In the genomic region with DNA sequence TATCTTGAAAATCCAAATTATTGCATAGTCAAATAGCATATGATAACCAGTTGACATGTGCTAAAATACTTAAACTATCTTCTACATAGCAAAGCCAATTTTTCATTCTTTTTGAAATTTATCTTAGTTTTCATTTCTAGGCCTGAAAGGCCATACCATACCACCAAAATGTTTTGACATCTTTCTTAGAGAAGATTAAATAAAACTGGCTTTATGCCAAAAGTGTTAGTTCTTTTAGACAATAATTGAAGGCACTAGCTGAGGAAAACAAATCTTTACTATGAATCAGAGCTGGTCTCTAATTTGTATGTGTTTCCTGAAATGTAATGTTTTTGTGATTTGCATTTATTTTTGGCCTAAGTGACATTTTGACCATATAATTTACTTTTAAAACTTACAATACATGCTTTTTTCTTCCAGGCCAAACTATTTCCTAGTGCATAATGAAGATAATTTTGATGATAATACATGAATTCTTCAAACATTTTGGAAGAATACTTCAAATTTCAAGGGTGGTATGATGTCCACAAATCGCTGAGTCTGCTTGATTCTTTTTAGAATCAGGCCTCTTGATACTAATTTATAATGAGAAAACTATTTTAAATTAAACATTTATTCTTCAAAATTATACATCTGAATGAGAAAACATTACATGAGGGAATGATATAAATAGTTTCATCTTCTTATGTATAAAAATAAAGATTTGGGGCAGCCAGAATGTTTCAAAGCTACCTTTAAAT, we compare ENCODE assay signal across 2 cellular contexts.
TF ChIP-seq lines count a peak whose summit lies in the region.

No MANE protein-coding gene starts in this region.

TF ChIP-seq in GM23338, 12 proteins besides CTCF, POLR2A, EP300 and RAD21 (continues in another document):
- TF ChIP-seq ZNF331 (CRISPR knock-in tag; IDR thresholded peaks at IDR 0.05; ENCODE audit: low read depth): no peak
- no peak for TF ChIP-seq EZH2 (IDR thresholded peaks at IDR 0.05; ENCODE audit: low read depth, unreplicated experiment)
- TF ChIP-seq ZNF114 (CRISPR knock-in tag; IDR thresholded peaks at IDR 0.05): no peak
- no peak for TF ChIP-seq JUNB (IDR thresholded peaks at IDR 0.05; ENCODE audit: unreplicated experiment)
- no peak for TF ChIP-seq EZH2phosphoT487 (IDR thresholded peaks at IDR 0.05; ENCODE audit: unreplicated experiment)
- no peak for TF ChIP-seq STAT1 (IDR thresholded peaks at IDR 0.05; ENCODE audit: unreplicated experiment)
- TF ChIP-seq CREB1 (CRISPR knock-in tag; IDR thresholded peaks at IDR 0.05; ENCODE audit: low read depth): no peak
- TF ChIP-seq, protein P1, sequence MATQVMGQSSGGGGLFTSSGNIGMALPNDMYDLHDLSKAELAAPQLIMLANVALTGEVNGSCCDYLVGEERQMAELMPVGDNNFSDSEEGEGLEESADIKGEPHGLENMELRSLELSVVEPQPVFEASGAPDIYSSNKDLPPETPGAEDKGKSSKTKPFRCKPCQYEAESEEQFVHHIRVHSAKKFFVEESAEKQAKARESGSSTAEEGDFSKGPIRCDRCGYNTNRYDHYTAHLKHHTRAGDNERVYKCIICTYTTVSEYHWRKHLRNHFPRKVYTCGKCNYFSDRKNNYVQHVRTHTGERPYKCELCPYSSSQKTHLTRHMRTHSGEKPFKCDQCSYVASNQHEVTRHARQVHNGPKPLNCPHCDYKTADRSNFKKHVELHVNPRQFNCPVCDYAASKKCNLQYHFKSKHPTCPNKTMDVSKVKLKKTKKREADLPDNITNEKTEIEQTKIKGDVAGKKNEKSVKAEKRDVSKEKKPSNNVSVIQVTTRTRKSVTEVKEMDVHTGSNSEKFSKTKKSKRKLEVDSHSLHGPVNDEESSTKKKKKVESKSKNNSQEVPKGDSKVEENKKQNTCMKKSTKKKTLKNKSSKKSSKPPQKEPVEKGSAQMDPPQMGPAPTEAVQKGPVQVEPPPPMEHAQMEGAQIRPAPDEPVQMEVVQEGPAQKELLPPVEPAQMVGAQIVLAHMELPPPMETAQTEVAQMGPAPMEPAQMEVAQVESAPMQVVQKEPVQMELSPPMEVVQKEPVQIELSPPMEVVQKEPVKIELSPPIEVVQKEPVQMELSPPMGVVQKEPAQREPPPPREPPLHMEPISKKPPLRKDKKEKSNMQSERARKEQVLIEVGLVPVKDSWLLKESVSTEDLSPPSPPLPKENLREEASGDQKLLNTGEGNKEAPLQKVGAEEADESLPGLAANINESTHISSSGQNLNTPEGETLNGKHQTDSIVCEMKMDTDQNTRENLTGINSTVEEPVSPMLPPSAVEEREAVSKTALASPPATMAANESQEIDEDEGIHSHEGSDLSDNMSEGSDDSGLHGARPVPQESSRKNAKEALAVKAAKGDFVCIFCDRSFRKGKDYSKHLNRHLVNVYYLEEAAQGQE (IDR thresholded peaks at IDR 0.05; ENCODE audit: unreplicated experiment): no peak
- TF ChIP-seq, protein P2, sequence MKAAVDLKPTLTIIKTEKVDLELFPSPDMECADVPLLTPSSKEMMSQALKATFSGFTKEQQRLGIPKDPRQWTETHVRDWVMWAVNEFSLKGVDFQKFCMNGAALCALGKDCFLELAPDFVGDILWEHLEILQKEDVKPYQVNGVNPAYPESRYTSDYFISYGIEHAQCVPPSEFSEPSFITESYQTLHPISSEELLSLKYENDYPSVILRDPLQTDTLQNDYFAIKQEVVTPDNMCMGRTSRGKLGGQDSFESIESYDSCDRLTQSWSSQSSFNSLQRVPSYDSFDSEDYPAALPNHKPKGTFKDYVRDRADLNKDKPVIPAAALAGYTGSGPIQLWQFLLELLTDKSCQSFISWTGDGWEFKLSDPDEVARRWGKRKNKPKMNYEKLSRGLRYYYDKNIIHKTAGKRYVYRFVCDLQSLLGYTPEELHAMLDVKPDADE (IDR thresholded peaks at IDR 0.05): no peak
- no peak for TF ChIP-seq POLR2AphosphoS5 (IDR thresholded peaks at IDR 0.05; ENCODE audit: low read depth)
- no peak for TF ChIP-seq NANOG (IDR thresholded peaks at IDR 0.05; ENCODE audit: borderline replicate concordance)

TF ChIP-seq in K562, 482 proteins besides CTCF, POLR2A, EP300 and RAD21:
- no peak for TF ChIP-seq KDM4B (IDR thresholded peaks at IDR 0.05; ENCODE audit: borderline replicate concordance in 2 of 2, low read depth in 1 of 2)
- peak; percentile 73 for TF ChIP-seq C11orf30 (IDR thresholded peaks at IDR 0.05; ENCODE audit: low read depth)
- TF ChIP-seq MAFG (tag; conservative IDR thresholded peaks at IDR 0.05): peak; percentile 43
- TF ChIP-seq MAFK (IDR thresholded peaks at IDR 0.05; ENCODE audit: low read length): peak; percentile 80
- TF ChIP-seq NFIX (CRISPR knock-in tag; IDR thresholded peaks at IDR 0.05; ENCODE audit: low read depth): peak; percentile 57; the same call in 1 of the 2 replicates
- TF ChIP-seq, protein P3, sequence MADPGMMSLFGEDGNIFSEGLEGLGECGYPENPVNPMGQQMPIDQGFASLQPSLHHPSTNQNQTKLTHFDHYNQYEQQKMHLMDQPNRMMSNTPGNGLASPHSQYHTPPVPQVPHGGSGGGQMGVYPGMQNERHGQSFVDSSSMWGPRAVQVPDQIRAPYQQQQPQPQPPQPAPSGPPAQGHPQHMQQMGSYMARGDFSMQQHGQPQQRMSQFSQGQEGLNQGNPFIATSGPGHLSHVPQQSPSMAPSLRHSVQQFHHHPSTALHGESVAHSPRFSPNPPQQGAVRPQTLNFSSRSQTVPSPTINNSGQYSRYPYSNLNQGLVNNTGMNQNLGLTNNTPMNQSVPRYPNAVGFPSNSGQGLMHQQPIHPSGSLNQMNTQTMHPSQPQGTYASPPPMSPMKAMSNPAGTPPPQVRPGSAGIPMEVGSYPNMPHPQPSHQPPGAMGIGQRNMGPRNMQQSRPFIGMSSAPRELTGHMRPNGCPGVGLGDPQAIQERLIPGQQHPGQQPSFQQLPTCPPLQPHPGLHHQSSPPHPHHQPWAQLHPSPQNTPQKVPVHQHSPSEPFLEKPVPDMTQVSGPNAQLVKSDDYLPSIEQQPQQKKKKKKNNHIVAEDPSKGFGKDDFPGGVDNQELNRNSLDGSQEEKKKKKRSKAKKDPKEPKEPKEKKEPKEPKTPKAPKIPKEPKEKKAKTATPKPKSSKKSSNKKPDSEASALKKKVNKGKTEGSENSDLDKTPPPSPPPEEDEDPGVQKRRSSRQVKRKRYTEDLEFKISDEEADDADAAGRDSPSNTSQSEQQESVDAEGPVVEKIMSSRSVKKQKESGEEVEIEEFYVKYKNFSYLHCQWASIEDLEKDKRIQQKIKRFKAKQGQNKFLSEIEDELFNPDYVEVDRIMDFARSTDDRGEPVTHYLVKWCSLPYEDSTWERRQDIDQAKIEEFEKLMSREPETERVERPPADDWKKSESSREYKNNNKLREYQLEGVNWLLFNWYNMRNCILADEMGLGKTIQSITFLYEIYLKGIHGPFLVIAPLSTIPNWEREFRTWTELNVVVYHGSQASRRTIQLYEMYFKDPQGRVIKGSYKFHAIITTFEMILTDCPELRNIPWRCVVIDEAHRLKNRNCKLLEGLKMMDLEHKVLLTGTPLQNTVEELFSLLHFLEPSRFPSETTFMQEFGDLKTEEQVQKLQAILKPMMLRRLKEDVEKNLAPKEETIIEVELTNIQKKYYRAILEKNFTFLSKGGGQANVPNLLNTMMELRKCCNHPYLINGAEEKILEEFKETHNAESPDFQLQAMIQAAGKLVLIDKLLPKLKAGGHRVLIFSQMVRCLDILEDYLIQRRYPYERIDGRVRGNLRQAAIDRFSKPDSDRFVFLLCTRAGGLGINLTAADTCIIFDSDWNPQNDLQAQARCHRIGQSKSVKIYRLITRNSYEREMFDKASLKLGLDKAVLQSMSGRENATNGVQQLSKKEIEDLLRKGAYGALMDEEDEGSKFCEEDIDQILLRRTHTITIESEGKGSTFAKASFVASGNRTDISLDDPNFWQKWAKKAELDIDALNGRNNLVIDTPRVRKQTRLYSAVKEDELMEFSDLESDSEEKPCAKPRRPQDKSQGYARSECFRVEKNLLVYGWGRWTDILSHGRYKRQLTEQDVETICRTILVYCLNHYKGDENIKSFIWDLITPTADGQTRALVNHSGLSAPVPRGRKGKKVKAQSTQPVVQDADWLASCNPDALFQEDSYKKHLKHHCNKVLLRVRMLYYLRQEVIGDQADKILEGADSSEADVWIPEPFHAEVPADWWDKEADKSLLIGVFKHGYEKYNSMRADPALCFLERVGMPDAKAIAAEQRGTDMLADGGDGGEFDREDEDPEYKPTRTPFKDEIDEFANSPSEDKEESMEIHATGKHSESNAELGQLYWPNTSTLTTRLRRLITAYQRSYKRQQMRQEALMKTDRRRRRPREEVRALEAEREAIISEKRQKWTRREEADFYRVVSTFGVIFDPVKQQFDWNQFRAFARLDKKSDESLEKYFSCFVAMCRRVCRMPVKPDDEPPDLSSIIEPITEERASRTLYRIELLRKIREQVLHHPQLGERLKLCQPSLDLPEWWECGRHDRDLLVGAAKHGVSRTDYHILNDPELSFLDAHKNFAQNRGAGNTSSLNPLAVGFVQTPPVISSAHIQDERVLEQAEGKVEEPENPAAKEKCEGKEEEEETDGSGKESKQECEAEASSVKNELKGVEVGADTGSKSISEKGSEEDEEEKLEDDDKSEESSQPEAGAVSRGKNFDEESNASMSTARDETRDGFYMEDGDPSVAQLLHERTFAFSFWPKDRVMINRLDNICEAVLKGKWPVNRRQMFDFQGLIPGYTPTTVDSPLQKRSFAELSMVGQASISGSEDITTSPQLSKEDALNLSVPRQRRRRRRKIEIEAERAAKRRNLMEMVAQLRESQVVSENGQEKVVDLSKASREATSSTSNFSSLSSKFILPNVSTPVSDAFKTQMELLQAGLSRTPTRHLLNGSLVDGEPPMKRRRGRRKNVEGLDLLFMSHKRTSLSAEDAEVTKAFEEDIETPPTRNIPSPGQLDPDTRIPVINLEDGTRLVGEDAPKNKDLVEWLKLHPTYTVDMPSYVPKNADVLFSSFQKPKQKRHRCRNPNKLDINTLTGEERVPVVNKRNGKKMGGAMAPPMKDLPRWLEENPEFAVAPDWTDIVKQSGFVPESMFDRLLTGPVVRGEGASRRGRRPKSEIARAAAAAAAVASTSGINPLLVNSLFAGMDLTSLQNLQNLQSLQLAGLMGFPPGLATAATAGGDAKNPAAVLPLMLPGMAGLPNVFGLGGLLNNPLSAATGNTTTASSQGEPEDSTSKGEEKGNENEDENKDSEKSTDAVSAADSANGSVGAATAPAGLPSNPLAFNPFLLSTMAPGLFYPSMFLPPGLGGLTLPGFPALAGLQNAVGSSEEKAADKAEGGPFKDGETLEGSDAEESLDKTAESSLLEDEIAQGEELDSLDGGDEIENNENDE (IDR thresholded peaks at IDR 0.05; ENCODE audit: low read depth, low read length): no peak
- TF ChIP-seq NFIC (IDR thresholded peaks at IDR 0.05): peak; percentile 87
- TF ChIP-seq PML (IDR thresholded peaks at IDR 0.05; ENCODE audit: low read length): no peak
- TF ChIP-seq, protein P4, sequence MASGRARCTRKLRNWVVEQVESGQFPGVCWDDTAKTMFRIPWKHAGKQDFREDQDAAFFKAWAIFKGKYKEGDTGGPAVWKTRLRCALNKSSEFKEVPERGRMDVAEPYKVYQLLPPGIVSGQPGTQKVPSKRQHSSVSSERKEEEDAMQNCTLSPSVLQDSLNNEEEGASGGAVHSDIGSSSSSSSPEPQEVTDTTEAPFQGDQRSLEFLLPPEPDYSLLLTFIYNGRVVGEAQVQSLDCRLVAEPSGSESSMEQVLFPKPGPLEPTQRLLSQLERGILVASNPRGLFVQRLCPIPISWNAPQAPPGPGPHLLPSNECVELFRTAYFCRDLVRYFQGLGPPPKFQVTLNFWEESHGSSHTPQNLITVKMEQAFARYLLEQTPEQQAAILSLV (tag; IDR thresholded peaks at IDR 0.05): no peak
- peak; percentile 80 for TF ChIP-seq ZNF316 (IDR thresholded peaks at IDR 0.05)
- peak; percentile 74 for TF ChIP-seq MAFF (IDR thresholded peaks at IDR 0.05; ENCODE audit: low read length)
